9 cellular contexts compared by ENCODE assay signal in genomic region chr6:157830354-157831017, GRCh38. TPM values are rescaled to one million over a fixed set of nuclear protein-coding genes. Genes with fewer than 3 reads are reported as not detected.
DNase-seq lines count a peak whose midpoint lies in the region; ATAC-seq and TF ChIP-seq lines count a peak whose summit lies in the region.
"Had no signal": no experiment of that assay in that cellular context is flagged by ENCODE, and none has a peak within 500 bp of the region (broad histone marks: within the 10 kb centered on the region; RNA-seq: fewer than 3 reads in every experiment).

No MANE protein-coding gene starts in this region.

- no peaks in the 10 kb centered on the region for H3K27me3 Mint-ChIP-seq in activated CD8-positive, alpha-beta memory T cell treated with anti-CD3 and anti-CD28 coated beads, Interleukin-2, amount 10 ng/mL, durations not matched to agents 7 days and 5 days
- no peaks in the 10 kb centered on the region for H3K27me3 Mint-ChIP-seq in activated naive CD8-positive, alpha-beta T cell
- no peaks in the 10 kb centered on the region for H3K27me3 Mint-ChIP-seq in stimulated activated naive CD8-positive, alpha-beta T cell treated with anti-CD3 and anti-CD28 coated beads, Interleukin-15, amount 100 ng/mL, for 72 hours
- H3K27me3 Mint-ChIP-seq: T-cell had no signal

- no peak overlapping the region for H3K4me3 ChIP-seq in stomach

- no peak overlapping the region for H3K27ac Mint-ChIP-seq in activated CD8-positive, alpha-beta memory T cell treated with anti-CD3 and anti-CD28 coated beads, Interleukin-2, amount 10 ng/mL, durations not matched to agents 7 days and 5 days
- H3K27ac Mint-ChIP-seq in activated naive CD8-positive, alpha-beta T cell = peak overlapping the region; percentile 62
- peak overlapping the region in 1 of 2 donors; percentile 64 for H3K27ac Mint-ChIP-seq in stimulated activated naive CD8-positive, alpha-beta T cell treated with anti-CD3 and anti-CD28 coated beads, Interleukin-15, amount 100 ng/mL, for 72 hours
- H3K27ac Mint-ChIP-seq: T-cell had no signal

- no peak for TF ChIP-seq EP300 in stomach (IDR thresholded peaks at IDR 0.05)

- 75 to 78% (median 77%) methylated on average over 6 of the region's 6 CpGs for WGBS in stomach, 5 donors

- no peak for DNase-seq in activated CD8-positive, alpha-beta memory T cell treated with anti-CD3 and anti-CD28 coated beads, Interleukin-2, amount 10 ng/mL, durations not matched to agents 7 days and 5 days
- DNase-seq in activated CD8-positive, alpha-beta memory T cell treated with anti-CD3 and anti-CD28 coated beads, Interleukin-2, amount 50 U/mL, for 4 hours = no peak
- peak in 1 of 2 donors; percentile 35 for DNase-seq in stimulated activated naive CD8-positive, alpha-beta T cell treated with anti-CD3 and anti-CD28 coated beads, Interleukin-15, amount 100 ng/mL, for 72 hours
- DNase-seq in mucosa of gallbladder (ENCODE audit: low spot score) = no peak
- no peak for DNase-seq in GDM1 (lab: John Stamatoyannopoulos, UW)
- DNase-seq in stomach = no peak
- DNase-seq: T-cell had no signal

- no peak for TF ChIP-seq CTCF in stomach (IDR thresholded peaks at IDR 0.05)

- TF ChIP-seq POLR2A in stomach (IDR thresholded peaks at IDR 0.05) = no peak

- H3K9me3 ChIP-seq in stomach = no peaks in the 10 kb centered on the region

- H3K4me1 Mint-ChIP-seq in activated CD8-positive, alpha-beta memory T cell treated with anti-CD3 and anti-CD28 coated beads, Interleukin-2, amount 10 ng/mL, durations not matched to agents 7 days and 5 days = peaks cover 40% of the 10 kb centered on the region
- peaks cover 70% of the 10 kb centered on the region for H3K4me1 Mint-ChIP-seq in activated naive CD8-positive, alpha-beta T cell (ENCODE audit: low read depth)
- peaks cover 73% of the 10 kb centered on the region for H3K4me1 Mint-ChIP-seq in stimulated activated naive CD8-positive, alpha-beta T cell treated with anti-CD3 and anti-CD28 coated beads, Interleukin-15, amount 100 ng/mL, for 72 hours

- CTCF ChIA-PET in activated CD8-positive, alpha-beta memory T cell treated with anti-CD3 and anti-CD28 coated beads, Interleukin-2, amount 10 ng/mL, durations not matched to agents 7 days and 5 days (lab: Charles Lee) = interaction anchor here (1.6 kb wide), 1 partner anchor 42 kb away, joined by 3 read pairs; no protein-coding TSS in a partner anchor

- intact Hi-C loops in stomach (cut with DNase I; ENCODE audit: low total_unique reads) = no loop called here

- H3K4me3 Mint-ChIP-seq in activated CD8-positive, alpha-beta memory T cell treated with anti-CD3 and anti-CD28 coated beads, Interleukin-2, amount 10 ng/mL, durations not matched to agents 7 days and 5 days = no peak overlapping the region
- H3K4me3 Mint-ChIP-seq in activated naive CD8-positive, alpha-beta T cell = peak overlapping the region; percentile 77
- H3K4me3 Mint-ChIP-seq in stimulated activated naive CD8-positive, alpha-beta T cell treated with anti-CD3 and anti-CD28 coated beads, Interleukin-15, amount 100 ng/mL, for 72 hours = peak overlapping the region; percentile 58 to 78

- ATAC-seq in activated CD8-positive, alpha-beta memory T cell treated with anti-CD3 and anti-CD28 coated beads, Interleukin-2, amount 10 ng/mL, durations not matched to agents 7 days and 5 days = peak; percentile 65
- peak; percentile 84 for ATAC-seq in HG03103 (IDR thresholded peaks at IDR 0.05; ENCODE audit: low read depth, unreplicated experiment)
- ATAC-seq in stimulated activated naive CD8-positive, alpha-beta T cell treated with anti-CD3 and anti-CD28 coated beads, Interleukin-15, amount 100 ng/mL, for 72 hours = peak; percentile 96

- H3K36me3 ChIP-seq in stomach = no peaks in the 10 kb centered on the region

- H3K9me3 Mint-ChIP-seq in activated CD8-positive, alpha-beta memory T cell treated with anti-CD3 and anti-CD28 coated beads, Interleukin-2, amount 10 ng/mL, durations not matched to agents 7 days and 5 days (ENCODE audit: low read depth) = peaks cover 4% of the 10 kb centered on the region
- H3K9me3 Mint-ChIP-seq in activated naive CD8-positive, alpha-beta T cell (ENCODE audit: low read depth) = peaks cover 8% of the 10 kb centered on the region
- peaks cover 18 to 30% of the 10 kb centered on the region in 2 donors for H3K9me3 Mint-ChIP-seq in stimulated activated naive CD8-positive, alpha-beta T cell treated with anti-CD3 and anti-CD28 coated beads, Interleukin-15, amount 100 ng/mL, for 72 hours
- H3K9me3 Mint-ChIP-seq: T-cell had no signal

- peaks cover 15 to 78% (median 50%) of the 10 kb centered on the region in 4 donors for H3K4me1 ChIP-seq in stomach

- H3K36me3 Mint-ChIP-seq in activated CD8-positive, alpha-beta memory T cell treated with anti-CD3 and anti-CD28 coated beads, Interleukin-2, amount 10 ng/mL, durations not matched to agents 7 days and 5 days = peaks cover 40% of the 10 kb centered on the region
- peaks cover 31% of the 10 kb centered on the region for H3K36me3 Mint-ChIP-seq in activated naive CD8-positive, alpha-beta T cell

- no peaks in the 10 kb centered on the region for H3K27me3 ChIP-seq in stomach

- H3K27ac ChIP-seq in stomach = no peak overlapping the region

RNA-seq across cellular contexts. Expression of gene SNX9, which starts 7.4 kb away (rescaled TPM):
- total RNA-seq in activated CD8-positive, alpha-beta memory T cell treated with anti-CD3 and anti-CD28 coated beads, Interleukin-2, amount 10 ng/mL, durations not matched to agents 7 days and 5 days = 10 to 100 TPM; 14.9 to 39.4 TPM
- total RNA-seq in mucosa of gallbladder (56.7 TPM), stomach (10 to 100 TPM; 22.9 to 55.3 (median 37.9) TPM)
- 10 to 100 TPM; 21.4 to 58.7 (median 39.4) TPM for polyA plus RNA-seq in stomach
